Comparison of ENCODE assay signal across 9 cellular contexts in genomic region chr9:126328415-126328814, GRCh38. TPM values are rescaled to one million over a fixed set of nuclear protein-coding genes. Genes with fewer than 3 reads are reported as not detected.
DNase-seq lines count a peak whose midpoint lies in the region; ATAC-seq and TF ChIP-seq lines count a peak whose summit lies in the region.
"Had no signal": no experiment of that assay in that cellular context is flagged by ENCODE, and none has a peak within 500 bp of the region (broad histone marks: within the 10 kb centered on the region; RNA-seq: fewer than 3 reads in every experiment).

No MANE protein-coding gene starts in this region.

- no peak for ATAC-seq in T-helper 17 cell
- ATAC-seq in GM19035 (IDR thresholded peaks at IDR 0.05; ENCODE audit: unreplicated experiment): no peak

- peak overlapping the region in 6 of 8 donors; percentile 67 to 92 (median 86) for H3K27ac ChIP-seq in spleen

- WGBS in spleen, 5 donors: 58 to 80% (median 66%) methylated on average over 3 of the region's 3 CpGs

- TF ChIP-seq CTCF in HFFc6 (IDR thresholded peaks at IDR 0.05) (no peak), spleen (IDR thresholded peaks at IDR 0.05 in 8 of 11, conservative IDR thresholded peaks at IDR 0.05 in 3 of 11) (no peak)

- H3K27ac Mint-ChIP-seq in HFFc6 (no peak overlapping the region), T-helper 17 cell (peak overlapping the region; percentile 86), immature natural killer cell (peak overlapping the region in 2 of 6 donors; percentile 74 to 75)

- no peaks in the 10 kb centered on the region for H3K9me3 ChIP-seq in T-helper 17 cell (ENCODE audit: control insufficient read depth, low read length, poor library complexity, severe bottlenecking)
- peaks cover 0 to 18% (median 14%) of the 10 kb centered on the region in 8 donors for H3K9me3 ChIP-seq in spleen

- intact Hi-C loops in spleen (cut with DNase I; ENCODE audit: low total_unique reads): no loop called here

- 0 out of 2 replicates have a peak overlapping the region, but pooled peaks have one; percentile 79 for H3K4me3 Mint-ChIP-seq in HFFc6
- H3K4me3 Mint-ChIP-seq in T-helper 17 cell: peak overlapping the region; percentile 88
- H3K4me3 Mint-ChIP-seq in immature natural killer cell: peak overlapping the region; percentile 72 to 85 (median 77)

- DNase-seq in HFFc6 (no peak), T-helper 17 cell (no peak), immature natural killer cell (no peak), spleen (no peak), NCI-H774 (lab: John Stamatoyannopoulos, UW) (no peak)
- DNase-seq in stimulated activated CD4-positive, alpha-beta T cell treated with anti-CD3 and anti-CD28 coated beads, Interleukin-4, amount 100 ng/mL, for 24 hours: no peak
- DNase-seq: DMS153, NCI-H510A had no signal

- peaks cover 14% of the 10 kb centered on the region for H3K36me3 Mint-ChIP-seq in HFFc6 (ENCODE audit: low read depth)
- peaks cover 2% of the 10 kb centered on the region for H3K36me3 Mint-ChIP-seq in T-helper 17 cell (ENCODE audit: low read depth)
- peaks cover 0 to 7% (median 5%) of the 10 kb centered on the region in 3 donors for H3K36me3 Mint-ChIP-seq in immature natural killer cell

- TF ChIP-seq POLR2A in spleen (IDR thresholded peaks at IDR 0.05): no peak

- peak overlapping the region in 3 of 8 donors; percentile 54 to 79 (median 60) for H3K4me3 ChIP-seq in spleen

- H3K36me3 ChIP-seq in spleen: no peaks in the 10 kb centered on the region

- peaks cover 9% of the 10 kb centered on the region for H3K9me3 Mint-ChIP-seq in HFFc6
- H3K9me3 Mint-ChIP-seq in immature natural killer cell: peaks cover 0 to 14% (median 5%) of the 10 kb centered on the region in 6 donors

- peaks cover 8% of the 10 kb centered on the region for H3K4me1 Mint-ChIP-seq in HFFc6 (ENCODE audit: low read depth)
- H3K4me1 Mint-ChIP-seq in T-helper 17 cell: peaks cover 40% of the 10 kb centered on the region
- peaks cover 9 to 10% of the 10 kb centered on the region in 2 donors for H3K4me1 Mint-ChIP-seq in immature natural killer cell

- H3K4me1 ChIP-seq in spleen: peaks cover 5 to 74% (median 59%) of the 10 kb centered on the region in 6 donors

- no peaks in the 10 kb centered on the region for H3K27me3 ChIP-seq in spleen (replicated peaks in 1 of 7)

- H3K27me3 Mint-ChIP-seq in HFFc6 (ENCODE audit: insufficient read depth) (peaks cover 6% of the 10 kb centered on the region; the same call in 1 of the 2 replicates), T-helper 17 cell (no peaks in the 10 kb centered on the region), immature natural killer cell (ENCODE audit: low read depth in 3 of 3) (peaks cover 2 to 6% (median 5%) of the 10 kb centered on the region in 3 donors)

RNA-seq across cellular contexts. Expression of gene MVB12B, which starts 1.8 kb away (rescaled TPM):
- 1 to 10 TPM; 4.4 to 8.3 (median 6.7) TPM for total RNA-seq in HFFc6 (2021; fragmentation: NEBNext Ultra II Directional; extraction: Animal tissue kit (Norgen Biotek cat#: 25700))
- total RNA-seq in T-helper 17 cell (10 to 100 TPM; 10.4 to 13.9 TPM), spleen (10 to 100 TPM; 26.5 to 52.4 (median 40.5) TPM)
- polyA plus RNA-seq in immature natural killer cell (1 to 10 TPM in 1 of 3 donors, under 1 TPM in 1, not detected in 1; 0.54 to 1.2 TPM), spleen (1 to 10 TPM; 2.8 to 8.2 (median 3.3) TPM)
